In the genomic region with DNA sequence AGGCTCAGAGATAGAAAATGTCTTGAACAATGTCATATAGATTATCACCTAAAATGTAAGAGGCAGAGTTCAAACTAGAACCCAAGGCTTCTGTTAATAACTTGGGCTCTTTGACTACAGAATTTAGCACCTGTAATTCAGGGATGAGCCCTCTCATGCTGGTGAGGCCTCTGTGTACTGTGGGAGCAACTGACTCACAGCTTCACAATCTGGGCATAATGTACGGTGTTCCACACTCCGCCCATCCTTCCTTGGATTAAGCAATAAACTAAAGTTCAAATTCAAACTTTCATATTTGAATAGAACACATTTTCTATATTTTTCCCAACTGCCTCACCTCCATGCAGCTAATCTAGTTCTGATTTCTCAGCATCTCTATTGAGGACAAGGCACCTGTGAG, we compare ENCODE assay signal across 22 cellular contexts.
DNase-seq lines count a peak whose midpoint lies in the region; ATAC-seq and TF ChIP-seq lines count a peak whose summit lies in the region.
"Had no signal": no experiment of that assay in that cellular context is flagged by ENCODE, and none has a peak within 500 bp of the region (broad histone marks: within the 10 kb centered on the region; RNA-seq: fewer than 3 reads in every experiment).

No MANE protein-coding gene starts in this region.

- no peaks in the 10 kb centered on the region for H3K36me3 ChIP-seq in osteoblast (ENCODE audit: insufficient read depth, low read length)
- H3K36me3 ChIP-seq: gastroesophageal sphincter, sigmoid colon had no signal

- no peaks in the 10 kb centered on the region for H3K79me2 ChIP-seq in osteoblast (ENCODE audit: insufficient read depth, low read length)
- H3K79me2 ChIP-seq: parathyroid adenoma had no signal

- DNase-seq in ELR (ENCODE audit: low read depth), result peak; percentile 46
- peak; percentile 22 for DNase-seq in RWPE1 (ENCODE audit: low spot score)
- peak; percentile 28 for DNase-seq in fibroblast of gingiva (ENCODE audit: low read depth)
- no peak for DNase-seq in osteoblast (ENCODE audit: insufficient read length, low spot score, missing footprints)
- DNase-seq in HUDEP-2 (lab: John Stamatoyannopoulos, UW; ENCODE audit: unreplicated experiment in 76 of 76), result no peak
- DNase-seq in NCI-H1417 (lab: John Stamatoyannopoulos, UW), result no peak
- no peak for DNase-seq in retina
- DNase-seq: activated CD4-positive, alpha-beta T cell treated with anti-CD3 and anti-CD28 coated beads for 36 hours; DMS79; H9; left colon; natural killer cell; NCI-H1436 treated with DMSO at 0.1 percent for 48 hours; NCI-H2171; NCI-H526; SHP77 treated with DMSO at 0.1 percent for 48 hours; sigmoid colon had no signal

- no peak overlapping the region for H3K4me3 ChIP-seq in osteoblast (ENCODE audit: insufficient read depth, low read length)
- H3K4me3 ChIP-seq: coronary artery, gastroesophageal sphincter, sigmoid colon had no signal

- no peaks in the 10 kb centered on the region for H3K27me3 ChIP-seq in osteoblast (ENCODE audit: insufficient read depth, low read length)
- H3K27me3 ChIP-seq: gastroesophageal sphincter, sigmoid colon had no signal

- TF ChIP-seq CTCF in RWPE1 (conservative IDR thresholded peaks at IDR 0.05; ENCODE audit: low read depth), result no peak
- no peak for TF ChIP-seq CTCF in osteoblast (IDR thresholded peaks at IDR 0.05; ENCODE audit: extremely low read depth, low read depth, low read length)

- H3K4me2 ChIP-seq in osteoblast (ENCODE audit: insufficient read depth, low read length), result no peak overlapping the region

- H3K4me1 ChIP-seq in osteoblast (ENCODE audit: insufficient read depth, low read length), result no peaks in the 10 kb centered on the region
- H3K4me1 ChIP-seq: gastroesophageal sphincter, parathyroid adenoma, sigmoid colon had no signal

- POLR2A ChIA-PET in RWPE1 (lab: Yijun Ruan, JAX; ENCODE audit: low non-redundant PET), result no interaction called here

- CTCF ChIA-PET in RWPE1 (lab: Yijun Ruan, JAX), result no interaction called here

- H2AFZ ChIP-seq in osteoblast (ENCODE audit: low read length), result peak overlapping the region; percentile 14
- H2AFZ ChIP-seq: parathyroid adenoma had no signal

- H4K20me1 ChIP-seq in osteoblast (ENCODE audit: insufficient read depth, low read length), result no peaks in the 10 kb centered on the region

- ATAC-seq in GM21737 (IDR thresholded peaks at IDR 0.05; ENCODE audit: unreplicated experiment), result no peak
- ATAC-seq: activated CD4-positive, alpha-beta T cell treated with anti-CD3 and anti-CD28 coated beads for 36 hours; activated naive CD4-positive, alpha-beta T cell treated with anti-CD3 and anti-CD28 coated beads, Interleukin-2, amount 50 U/mL, for 72 hours; gastroesophageal sphincter; left colon; natural killer cell had no signal

- H3K27ac ChIP-seq in RWPE1 (no peak overlapping the region), osteoblast (ENCODE audit: low read depth, low read length) (no peak overlapping the region)
- H3K27ac ChIP-seq: coronary artery, gastroesophageal sphincter, parathyroid adenoma, sigmoid colon had no signal

- no peaks in the 10 kb centered on the region for H3K9me3 ChIP-seq in osteoblast (ENCODE audit: low read depth, low read length)
- H3K9me3 ChIP-seq: gastroesophageal sphincter, sigmoid colon had no signal

Comparison
In these comparisons a context has a peak if more than half of its experiments do, and no peak if none do; other contexts are left out.
1. DNase-seq: peak in ELR (single experiment), RWPE1 (single experiment) and fibroblast of gingiva (single experiment); none in osteoblast (single experiment), HUDEP-2 (0 of 76), NCI-H1417 (0 of 3) and retina (single experiment).